In the genomic region with DNA sequence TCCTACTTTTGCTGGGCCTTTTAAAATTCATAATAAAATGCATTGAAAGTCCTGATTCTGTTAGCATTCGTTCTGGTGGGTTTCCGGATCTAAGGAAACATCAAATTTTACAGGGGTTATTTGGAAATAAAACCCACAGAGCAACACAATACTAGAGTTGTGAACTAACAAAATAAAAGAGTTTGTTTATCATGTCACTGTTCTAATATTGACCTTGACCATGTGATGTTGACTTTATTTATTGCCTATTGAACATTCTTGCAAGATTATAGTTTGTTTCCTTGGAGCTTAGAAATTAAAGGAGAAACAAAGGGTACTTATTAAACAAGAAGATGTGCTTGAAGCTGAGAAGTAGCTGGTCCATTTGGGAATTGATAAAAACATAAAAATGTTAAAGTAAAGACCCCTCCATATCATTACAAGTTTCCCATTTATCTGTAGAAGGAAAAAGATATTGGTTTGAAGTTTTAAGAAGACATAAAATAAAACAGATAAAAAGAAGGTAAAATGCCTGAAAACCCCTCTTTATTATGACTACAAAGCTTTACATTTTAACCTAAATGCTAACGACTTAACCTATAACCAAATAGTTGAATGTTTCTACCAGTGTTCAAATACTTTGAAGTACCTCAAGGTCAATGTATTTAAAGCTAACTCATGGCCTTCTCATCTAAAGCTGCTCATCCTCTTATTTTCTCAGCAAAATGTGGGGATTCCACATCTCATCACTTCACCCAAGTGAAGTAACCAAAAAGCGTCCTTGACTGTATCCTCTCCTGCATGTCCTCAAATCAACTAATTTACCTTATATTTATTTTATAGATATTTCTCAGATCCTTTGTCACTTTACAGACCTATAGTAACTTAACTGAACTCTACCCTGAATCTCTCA, we compare ENCODE assay signal across 1 cellular context.
TF ChIP-seq lines count a peak whose summit lies in the region.

No MANE protein-coding gene starts in this region.

TF ChIP-seq in HCT116, 20 proteins besides CTCF, POLR2A, EP300 and RAD21 (continued from another document):
- TF ChIP-seq ATF3 (IDR thresholded peaks at IDR 0.05) = no peak
- TF ChIP-seq SIN3A (IDR thresholded peaks at IDR 0.05; ENCODE audit: low read depth) = no peak
- TF ChIP-seq EGR1 (IDR thresholded peaks at IDR 0.05; ENCODE audit: low read depth) = no peak
- TF ChIP-seq SRF (IDR thresholded peaks at IDR 0.05; ENCODE audit: low read depth) = no peak
- TF ChIP-seq TCF7L2 (IDR thresholded peaks at IDR 0.05; ENCODE audit: borderline replicate concordance, extremely low read depth, insufficient read depth, insufficient read length) = no peak
- TF ChIP-seq ZNF274 (IDR thresholded peaks at IDR 0.05; ENCODE audit: low read depth, low read length) = no peak
- TF ChIP-seq CEBPB (IDR thresholded peaks at IDR 0.05; ENCODE audit: low read depth) = no peak
- no peak for TF ChIP-seq YY1 (IDR thresholded peaks at IDR 0.05; ENCODE audit: extremely low read depth, insufficient replicate concordance, low read depth, low read length)
- TF ChIP-seq REST (IDR thresholded peaks at IDR 0.05; ENCODE audit: low read depth) = no peak
- TF ChIP-seq CBX3 (IDR thresholded peaks at IDR 0.05; ENCODE audit: low read depth) = no peak
TF ChIP-seq in HCT116: peak in this region for 0.
